17 cellular contexts compared by ENCODE assay signal in the genomic region with DNA sequence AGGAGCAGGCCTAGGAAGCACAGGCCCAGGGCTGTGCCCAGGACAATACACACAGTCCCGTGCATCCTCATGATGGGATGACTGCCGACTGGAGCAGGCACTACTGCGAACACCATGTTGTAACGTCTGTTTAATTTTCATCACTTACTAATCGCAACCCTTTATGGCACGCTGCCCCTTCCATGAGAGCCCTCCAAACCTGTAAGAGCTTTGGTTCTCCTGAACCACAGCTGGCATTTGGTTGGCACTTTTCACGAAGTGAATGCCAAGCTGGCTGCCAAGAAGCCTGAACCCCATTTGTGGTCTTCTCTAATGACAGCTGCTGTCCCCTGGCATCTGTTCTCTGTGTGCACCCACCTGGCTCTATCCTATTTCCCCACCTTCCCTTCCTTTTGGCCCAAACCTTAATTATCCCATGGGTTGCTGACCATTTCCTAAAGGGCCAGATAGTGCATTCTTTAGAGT. TPM values are rescaled to one million over a fixed set of nuclear protein-coding genes. Genes with fewer than 3 reads are reported as not detected.
DNase-seq lines count a peak whose midpoint lies in the region; ATAC-seq, FAIRE-seq and TF ChIP-seq lines count a peak whose summit lies in the region.
"Had no signal": no experiment of that assay in that cellular context is flagged by ENCODE, and none has a peak within 500 bp of the region (broad histone marks: within the 10 kb centered on the region; RNA-seq: fewer than 3 reads in every experiment).

No MANE protein-coding gene starts in this region.

- no peak overlapping the region for H3K4me2 ChIP-seq in HepG2 (ENCODE audit: low read depth, low read length)

- H3K9me3 ChIP-seq in HepG2 (ENCODE audit: low read length) (no peaks in the 10 kb centered on the region), right lobe of liver (no peaks in the 10 kb centered on the region), lower lobe of right lung (no peaks in the 10 kb centered on the region), upper lobe of right lung (no peaks in the 10 kb centered on the region)
- H3K9me3 ChIP-seq: heart left ventricle had no signal

- no peak overlapping the region for H3K4me3 ChIP-seq in HepG2 (replicated peaks in 1 of 3; ENCODE audit: insufficient read depth in 1 of 3, low read depth in 2 of 3, low read length in 3 of 3)
- H3K4me3 ChIP-seq in right lobe of liver = no peak overlapping the region
- no peak overlapping the region for H3K4me3 ChIP-seq in lower lobe of right lung
- no peak overlapping the region for H3K4me3 ChIP-seq in upper lobe of right lung
- H3K4me3 ChIP-seq: heart left ventricle had no signal

- no peak for TF ChIP-seq POLR2A in HepG2 (IDR thresholded peaks at IDR 0.05; ENCODE audit: insufficient read depth in 1 of 2, low read depth in 2 of 2, low read length in 2 of 2)
- no peak for TF ChIP-seq POLR2A in right lobe of liver (IDR thresholded peaks at IDR 0.05)

- H3K27ac Mint-ChIP-seq in activated T-helper 1 cell treated with anti-CD3 and anti-CD28 coated beads, Interleukin-12 subunit alpha, Interleukin-12 subunit beta, Interleukin-2, Interleukin-4 antibody, amounts not matched to agents 30 ng/mL and 10 ng/mL and 1 ng/mL, durations not matched to agents 14 hours and 24 hours and 36 hours = peak overlapping the region; percentile 70

- BruUV-seq in HepG2 (replicated peaks; lab: Mats Ljungman, UMichigan) = no TSS peak

- H3K36me3 Mint-ChIP-seq in activated T-helper 1 cell treated with anti-CD3 and anti-CD28 coated beads, Interleukin-12 subunit alpha, Interleukin-12 subunit beta, Interleukin-2, Interleukin-4 antibody, amounts not matched to agents 30 ng/mL and 10 ng/mL and 1 ng/mL, durations not matched to agents 14 hours and 24 hours and 36 hours (ENCODE audit: low read depth) = peaks cover 55% of the 10 kb centered on the region

- TF ChIP-seq CTCF in HepG2 (CRISPR knock-in tag; IDR thresholded peaks at IDR 0.05) (no peak), right lobe of liver (IDR thresholded peaks at IDR 0.05) (no peak), lower lobe of right lung (IDR thresholded peaks at IDR 0.05) (no peak), upper lobe of right lung (IDR thresholded peaks at IDR 0.05) (no peak)

- H3K27me3 ChIP-seq in HepG2 (ENCODE audit: control insufficient read depth in 1 of 2, insufficient read depth in 2 of 2, low read length in 2 of 2) (no peaks in the 10 kb centered on the region), right lobe of liver (no peaks in the 10 kb centered on the region), lower lobe of right lung (ENCODE audit: low read depth) (no peaks in the 10 kb centered on the region), upper lobe of right lung (no peaks in the 10 kb centered on the region)
- H3K27me3 ChIP-seq: heart left ventricle had no signal

- H3K27me3 Mint-ChIP-seq in activated T-helper 1 cell treated with anti-CD3 and anti-CD28 coated beads, Interleukin-12 subunit alpha, Interleukin-12 subunit beta, Interleukin-2, Interleukin-4 antibody, amounts not matched to agents 30 ng/mL and 10 ng/mL and 1 ng/mL, durations not matched to agents 14 hours and 24 hours and 36 hours (ENCODE audit: insufficient read depth) = no peaks in the 10 kb centered on the region
- H3K27me3 Mint-ChIP-seq: naive B cell had no signal

- H3K9ac ChIP-seq in HepG2 (ENCODE audit: insufficient read depth, low read depth, low read length) = no peak overlapping the region

- WGBS in HepG2 (ENCODE audit: low lambda C conversion rate) = 98% methylated on average over 7 of the region's 7 CpGs
- 49% methylated on average over 2 of the region's 7 CpGs for WGBS in right lobe of liver (ENCODE audit: insufficient coverage, low coverage, low lambda C conversion rate, missing lambda C conversion rate)

- H3K27ac ChIP-seq in HepG2 (ENCODE audit: extremely low read length, insufficient read depth, low read length) (no peak overlapping the region), right lobe of liver (no peak overlapping the region), lower lobe of right lung (peak overlapping the region; percentile 4), upper lobe of right lung (no peak overlapping the region)

- TF ChIP-seq EP300 in HepG2 (IDR thresholded peaks at IDR 0.05; ENCODE audit: low read depth in 2 of 2, low read length in 2 of 2) = no peak
- TF ChIP-seq EP300 in HepG2 (CRISPR knock-in tag; IDR thresholded peaks at IDR 0.05; ENCODE audit: borderline replicate concordance) = no peak

- no peaks in the 10 kb centered on the region for H3K4me1 ChIP-seq in HepG2 (ENCODE audit: insufficient read depth, low read length)
- H3K4me1 ChIP-seq in right lobe of liver = peaks cover 0 to 16% (median 8%) of the 10 kb centered on the region in 4 donors
- H3K4me1 ChIP-seq in lower lobe of right lung = peaks cover 14% of the 10 kb centered on the region
- peaks cover 19% of the 10 kb centered on the region for H3K4me1 ChIP-seq in upper lobe of right lung

- no peaks in the 10 kb centered on the region for H4K20me1 ChIP-seq in HepG2 (ENCODE audit: insufficient read depth, low read length)

- H3K4me1 Mint-ChIP-seq in activated T-helper 1 cell treated with anti-CD3 and anti-CD28 coated beads, Interleukin-12 subunit alpha, Interleukin-12 subunit beta, Interleukin-2, Interleukin-4 antibody, amounts not matched to agents 30 ng/mL and 10 ng/mL and 1 ng/mL, durations not matched to agents 14 hours and 24 hours and 36 hours (ENCODE audit: low read depth) = peaks cover 27% of the 10 kb centered on the region

- in situ Hi-C loops in HepG2 (cut with HindIII; ENCODE audit: extremely low pct_ligation_motif_present, low pct_unique_long_range_greater_than_20kb) = loop anchor here (5.0 to 10.0 kb wide), 2 partner anchors 55 to 92 kb away; a partner anchor contains a TSS

- H3K9me3 Mint-ChIP-seq in activated T-helper 1 cell treated with anti-CD3 and anti-CD28 coated beads, Interleukin-12 subunit alpha, Interleukin-12 subunit beta, Interleukin-2, Interleukin-4 antibody, amounts not matched to agents 30 ng/mL and 10 ng/mL and 1 ng/mL, durations not matched to agents 14 hours and 24 hours and 36 hours = no peaks in the 10 kb centered on the region

- no peak for FAIRE-seq in HepG2 (lab: Jason Lieb, UNC)

- POLR2A ChIA-PET in HepG2 (lab: Yijun Ruan, JAX) = interaction anchor here (1.1 kb wide), 1 partner anchor 12 kb away, joined by 3 read pairs; no protein-coding TSS in a partner anchor

- H3K4me3 Mint-ChIP-seq in activated T-helper 1 cell treated with anti-CD3 and anti-CD28 coated beads, Interleukin-12 subunit alpha, Interleukin-12 subunit beta, Interleukin-2, Interleukin-4 antibody, amounts not matched to agents 30 ng/mL and 10 ng/mL and 1 ng/mL, durations not matched to agents 14 hours and 24 hours and 36 hours = peak overlapping the region; percentile 59
- H3K4me3 Mint-ChIP-seq: naive B cell had no signal

- DNase-seq in HepG2 (ENCODE audit: low spot score) (no peak), right lobe of liver (no peak), lower lobe of right lung (peak; percentile 80), upper lobe of right lung (peak; percentile 81), HCEC 1CT (no peak), NCI-H524 (lab: John Stamatoyannopoulos, UW) (no peak)
- no peak for DNase-seq in activated T-helper 1 cell treated with anti-CD3 and anti-CD28 coated beads, Interleukin-12 subunit alpha, Interleukin-12 subunit beta, Interleukin-2, Interleukin-4 antibody, amounts not matched to agents 30 ng/mL and 10 ng/mL and 1 ng/mL, durations not matched to agents 14 hours and 24 hours and 36 hours (ENCODE audit: low spot score)
- DNase-seq: activated gamma-delta T cell; kidney glomerular epithelial cell; naive B cell; NCI-H1092; NCI-H345; stimulated activated CD4-positive, alpha-beta T cell treated with anti-CD3 and anti-CD28 coated beads, Interleukin-4, amount 100 ng/mL, for 24 hours had no signal

- intact Hi-C loops in HepG2 (cut with micrococcal nuclease; ENCODE audit: unreplicated experiment) = no loop called here
- intact Hi-C loops in right lobe of liver (cut with DNase I) = loop anchor here (5.0 to 10.0 kb wide), 3 partner anchors 55 to 142 kb away; a partner anchor contains a TSS
- intact Hi-C loops in activated T-helper 1 cell treated with anti-CD3 and anti-CD28 coated beads, Interleukin-12 subunit alpha, Interleukin-12 subunit beta, Interleukin-2, Interleukin-4 antibody, amounts not matched to agents 30 ng/mL and 10 ng/mL and 1 ng/mL, durations not matched to agents 14 hours and 24 hours and 36 hours (cut with micrococcal nuclease) = no loop called here
- intact Hi-C loops in lower lobe of right lung (cut with DNase I) = no loop called here
- intact Hi-C loops in upper lobe of right lung (cut with DNase I) = no loop called here

- no peak for TF ChIP-seq RAD21 in HepG2 (CRISPR knock-in tag; IDR thresholded peaks at IDR 0.05)

- H3K79me2 ChIP-seq in HepG2 (ENCODE audit: insufficient read depth, low read length) = no peaks in the 10 kb centered on the region

- H3K36me3 ChIP-seq in HepG2 (replicated peaks in 1 of 2; ENCODE audit: control insufficient read depth in 1 of 2, insufficient read depth in 2 of 2, low read length in 2 of 2) = peaks cover 53 to 80% of the 10 kb centered on the region in 2 experiments
- H3K36me3 ChIP-seq in right lobe of liver = peaks cover 46 to 78% (median 62%) of the 10 kb centered on the region in 4 donors
- H3K36me3 ChIP-seq in lower lobe of right lung = peaks cover 92% of the 10 kb centered on the region
- peaks cover 86% of the 10 kb centered on the region for H3K36me3 ChIP-seq in upper lobe of right lung

- no peak overlapping the region for H2AFZ ChIP-seq in HepG2 (ENCODE audit: low read length)

- CTCF ChIA-PET in HepG2 (lab: Yijun Ruan, JAX; ENCODE audit: low intra/inter-chr PET ratio, low total read pairs) = no interaction called here

- ATAC-seq in HepG2 = no peak
- ATAC-seq in right lobe of liver = no peak
- ATAC-seq in lower lobe of right lung = peak; percentile 23 to 39
- peak; percentile 46 for ATAC-seq in upper lobe of right lung
- ATAC-seq in GM21423 (IDR thresholded peaks at IDR 0.05; ENCODE audit: unreplicated experiment) = no peak
- ATAC-seq: activated CD4-positive, CD25-positive, alpha-beta regulatory T cell treated with anti-CD3 and anti-CD28 coated beads, Interleukin-2, amount 50 U/mL, for 24 hours had no signal

RNA-seq across cellular contexts. Expression of a gene that starts 36.5 kb away (rescaled TPM):
- total RNA-seq in HepG2 (2016; rRNA removed; fragmentation: Illumina TruSeq; extraction: Trizol) (11.2 and 20.3 TPM in 2 replicates), right lobe of liver (100 to 1,000 TPM in 5 of 6 experiments, 10 to 100 TPM in 1; 85.1 to 299 (median 119) TPM), lower lobe of right lung (85.8 TPM), upper lobe of right lung (92.8 TPM)
- 2.3 and 2.8 TPM in 2 replicates for total RNA-seq in HepG2 (2016; cell fraction: cytosol; rRNA removed; fragmentation: Illumina TruSeq; extraction: Trizol; ENCODE audit: low read depth)
- total RNA-seq in HepG2 (2016; cell fraction: insoluble cytoplasmic fraction; rRNA removed; fragmentation: Illumina TruSeq; extraction: Trizol) = 10.1 and 20.9 TPM in 2 replicates
- total RNA-seq in HepG2 (2016; cell fraction: membrane; rRNA removed; fragmentation: Illumina TruSeq; extraction: Trizol) = 3.2 and 3.4 TPM in 2 replicates
- 19.4 and 20.3 TPM in 2 replicates for total RNA-seq in HepG2 (2016; cell fraction: nucleus; rRNA removed; fragmentation: Illumina TruSeq; extraction: Trizol)
- 75.0 and 124 TPM in 2 replicates for polyA plus RNA-seq in HepG2 (2011; rRNA removed)
- 57.2 and 84.6 TPM in 2 replicates for polyA plus RNA-seq in HepG2 (2011; cell fraction: cytosol; rRNA removed)
- 110 and 144 TPM in 2 replicates for polyA plus RNA-seq in HepG2 (2011; cell fraction: nucleus; rRNA removed)
- 126 and 159 TPM in 2 replicates for polyA plus RNA-seq in HepG2 (2012)
- 2.5 and 2.9 TPM in 2 replicates for polyA plus RNA-seq in HepG2 (2016; cell fraction: cytosol; fragmentation: Illumina TruSeq; extraction: Trizol; ENCODE audit: low read depth)
- 12.0 and 13.0 TPM in 2 replicates for polyA plus RNA-seq in HepG2 (2016; cell fraction: insoluble cytoplasmic fraction; fragmentation: Illumina TruSeq; extraction: Trizol; ENCODE audit: low read depth)
- polyA plus RNA-seq in HepG2 (2016; cell fraction: membrane; fragmentation: Illumina TruSeq; extraction: Trizol; ENCODE audit: low read depth) = 3.3 and 3.8 TPM in 2 replicates
- 37.3 and 42.3 TPM in 2 replicates for polyA plus RNA-seq in HepG2 (2016; cell fraction: nucleus; fragmentation: Illumina TruSeq; extraction: Trizol; ENCODE audit: insufficient read depth, low read depth)
- 2.0 and 61.9 TPM in 2 replicates for polyA minus RNA-seq in HepG2 (2011; rRNA and poly(A)+ RNA removed; ENCODE audit: low replicate concordance)
- polyA minus RNA-seq in HepG2 (2011; cell fraction: cytosol; rRNA and poly(A)+ RNA removed) = 61.5 and 88.3 TPM in 2 replicates
- polyA minus RNA-seq in HepG2 (2011; cell fraction: nucleus; rRNA and poly(A)+ RNA removed) = 34.2 and 54.7 TPM in 2 replicates
- total RNA-seq in activated T-helper 1 cell treated with anti-CD3 and anti-CD28 coated beads, Interleukin-12 subunit alpha, Interleukin-12 subunit beta, Interleukin-2, Interleukin-4 antibody, amounts not matched to agents 30 ng/mL and 10 ng/mL and 1 ng/mL, durations not matched to agents 14 hours and 24 hours and 36 hours = 36.7 and 37.1 TPM in 2 replicates
- total RNA-seq: G401 had no signal

RNA-seq across cellular contexts. Expression of a gene that starts 50.1 kb away (rescaled TPM):
- total RNA-seq in HepG2 (2016; rRNA removed; fragmentation: Illumina TruSeq; extraction: Trizol) (28.7 and 34.3 TPM in 2 replicates), right lobe of liver (100 to 1,000 TPM in 1 of 6 experiments, 10 to 100 TPM in 5; 40.8 to 121 (median 57.5) TPM), lower lobe of right lung (56.0 TPM), upper lobe of right lung (51.6 TPM)
- total RNA-seq in HepG2 (2016; cell fraction: cytosol; rRNA removed; fragmentation: Illumina TruSeq; extraction: Trizol; ENCODE audit: low read depth) = 2.5 and 3.6 TPM in 2 replicates
- total RNA-seq in HepG2 (2016; cell fraction: insoluble cytoplasmic fraction; rRNA removed; fragmentation: Illumina TruSeq; extraction: Trizol) = 27.0 and 29.3 TPM in 2 replicates
- 8.2 and 9.0 TPM in 2 replicates for total RNA-seq in HepG2 (2016; cell fraction: membrane; rRNA removed; fragmentation: Illumina TruSeq; extraction: Trizol)
- total RNA-seq in HepG2 (2016; cell fraction: nucleus; rRNA removed; fragmentation: Illumina TruSeq; extraction: Trizol) = 16.8 and 21.4 TPM in 2 replicates
- polyA plus RNA-seq in HepG2 (2011; rRNA removed) = 51.2 and 94.4 TPM in 2 replicates
- 53.4 and 72.6 TPM in 2 replicates for polyA plus RNA-seq in HepG2 (2011; cell fraction: cytosol; rRNA removed)
- polyA plus RNA-seq in HepG2 (2011; cell fraction: nucleus; rRNA removed) = 195 and 245 TPM in 2 replicates
- polyA plus RNA-seq in HepG2 (2012) = 58.3 and 88.7 TPM in 2 replicates
- polyA plus RNA-seq in HepG2 (2016; cell fraction: cytosol; fragmentation: Illumina TruSeq; extraction: Trizol; ENCODE audit: low read depth) = 1.8 TPM in 2 replicates
- 20.2 and 26.3 TPM in 2 replicates for polyA plus RNA-seq in HepG2 (2016; cell fraction: insoluble cytoplasmic fraction; fragmentation: Illumina TruSeq; extraction: Trizol; ENCODE audit: low read depth)
- polyA plus RNA-seq in HepG2 (2016; cell fraction: membrane; fragmentation: Illumina TruSeq; extraction: Trizol; ENCODE audit: low read depth) = 4.4 and 5.1 TPM in 2 replicates
- polyA plus RNA-seq in HepG2 (2016; cell fraction: nucleus; fragmentation: Illumina TruSeq; extraction: Trizol; ENCODE audit: insufficient read depth, low read depth) = 31.6 and 34.2 TPM in 2 replicates
- 34.5 and 120 TPM in 2 replicates for polyA minus RNA-seq in HepG2 (2011; rRNA and poly(A)+ RNA removed; ENCODE audit: low replicate concordance)
- 39.4 and 67.2 TPM in 2 replicates for polyA minus RNA-seq in HepG2 (2011; cell fraction: cytosol; rRNA and poly(A)+ RNA removed)
- 44.7 and 77.3 TPM in 2 replicates for polyA minus RNA-seq in HepG2 (2011; cell fraction: nucleus; rRNA and poly(A)+ RNA removed)
- 54.4 and 62.2 TPM in 2 replicates for total RNA-seq in activated T-helper 1 cell treated with anti-CD3 and anti-CD28 coated beads, Interleukin-12 subunit alpha, Interleukin-12 subunit beta, Interleukin-2, Interleukin-4 antibody, amounts not matched to agents 30 ng/mL and 10 ng/mL and 1 ng/mL, durations not matched to agents 14 hours and 24 hours and 36 hours

Comparison
In these comparisons a context has a peak if more than half of its experiments do, and no peak if none do; other contexts are left out.
1. intact Hi-C loops: an anchor here in right lobe of liver (5.0 to 10.0 kb wide); none called in HepG2, activated T-helper 1 cell treated with anti-CD3 and anti-CD28 coated beads, Interleukin-12 subunit alpha, Interleukin-12 subunit beta, Interleukin-2, Interleukin-4 antibody, amounts not matched to agents 30 ng/mL and 10 ng/mL and 1 ng/mL, durations not matched to agents 14 hours and 24 hours and 36 hours, lower lobe of right lung and upper lobe of right lung.
2. ATAC-seq: peak in lower lobe of right lung (2 of 2) and upper lobe of right lung (single experiment); none in HepG2 (single experiment), right lobe of liver (0 of 4) and GM21423 (single experiment).
3. DNase-seq: peak in lower lobe of right lung (single experiment) and upper lobe of right lung (single experiment); none in HepG2 (single experiment), right lobe of liver (0 of 3), activated T-helper 1 cell treated with anti-CD3 and anti-CD28 coated beads, Interleukin-12 subunit alpha, Interleukin-12 subunit beta, Interleukin-2, Interleukin-4 antibody, amounts not matched to agents 30 ng/mL and 10 ng/mL and 1 ng/mL, durations not matched to agents 14 hours and 24 hours and 36 hours (single experiment), HCEC 1CT (single experiment) and NCI-H524 (0 of 2).